Comparison of ENCODE assay signal across 2 cellular contexts in genomic region chrX:120290107-120290506, GRCh38.
A peak's percentile ranks its signal among the peaks of the same experiment; 100 is the strongest.
TF ChIP-seq lines count a peak whose summit lies in the region.

No MANE protein-coding gene starts in this region.

TF ChIP-seq in HCT116, 20 proteins besides CTCF, POLR2A, EP300 and RAD21:
- no peak for TF ChIP-seq EZH2 (IDR thresholded peaks at IDR 0.05)
- TF ChIP-seq SRF (IDR thresholded peaks at IDR 0.05; ENCODE audit: low read depth) = no peak
- peak; percentile 8; the same call in 1 of the 2 replicates for TF ChIP-seq ZFX (IDR thresholded peaks at IDR 0.05)
- TF ChIP-seq CEBPB (IDR thresholded peaks at IDR 0.05; ENCODE audit: low read depth) = no peak

TF ChIP-seq in K562, 482 proteins besides CTCF, POLR2A, EP300 and RAD21:
- TF ChIP-seq ZFX (CRISPR knock-in tag; IDR thresholded peaks at IDR 0.05) (peak; percentile 45), TEAD4 (IDR thresholded peaks at IDR 0.05; ENCODE audit: low read length) (0 out of 2 replicates have a peak, but pooled peaks have one; percentile 23), TEAD4 (CRISPR knock-in tag; IDR thresholded peaks at IDR 0.05; ENCODE audit: borderline replicate concordance) (no peak), ATF7 (IDR thresholded peaks at IDR 0.05) (no peak), YY1 (IDR thresholded peaks at IDR 0.05; ENCODE audit: borderline replicate concordance in 1 of 3, control insufficient read depth in 1 of 3, extremely low read depth in 1 of 3, insufficient read depth in 3 of 3, insufficient read length in 1 of 3, insufficient replicate concordance in 2 of 3, low read depth in 1 of 3, low read length in 2 of 3) (peak in 1 of 3 experiments; percentile 47), RFX1 (IDR thresholded peaks at IDR 0.05) (peak; percentile 55)
TF ChIP-seq in K562: peak in this region for 4.
